ENCODE assay signal across 8 cellular contexts in genomic region chr4:54657556-54658313, GRCh38. TPM values are rescaled to one million over a fixed set of nuclear protein-coding genes. Genes with fewer than 3 reads are reported as not detected.
A peak's percentile ranks its signal among the peaks of the same experiment; 100 is the strongest.
DNase-seq lines count a peak whose midpoint lies in the region; ATAC-seq, FAIRE-seq and TF ChIP-seq lines count a peak whose summit lies in the region.

KIT (plus strand) TSS chr4:54657957; CDS start chr4:54658015, 58 bp downstream.

- H3K4me3 ChIP-seq in left ventricle myocardium inferior = peak within 1 kb of the TSS; percentile 71
- no peak within 1 kb of the TSS for H3K4me3 ChIP-seq in PC-9

- H3K36me3 ChIP-seq in left ventricle myocardium inferior (no peaks in the 10 kb centered on the region), PC-9 (ENCODE audit: low read depth) (no peaks in the 10 kb centered on the region)

- BruUV-seq in PC-9 (replicated peaks; lab: Mats Ljungman, UMichigan) = no TSS peak

- H3K4me3 Mint-ChIP-seq in activated naive CD8-positive, alpha-beta T cell treated with anti-CD3 and anti-CD28 coated beads, Interleukin-2, amount 10 ng/mL, durations not matched to agents 7 days and 5 days = peak within 1 kb of the TSS; percentile 72

- H3K79me2 ChIP-seq in PC-9 (ENCODE audit: low read depth) = no peaks in the 10 kb centered on the region

- no peaks in the 10 kb centered on the region for H4K20me1 ChIP-seq in PC-9 (ENCODE audit: insufficient read depth)

- POLR2A ChIA-PET in activated naive CD8-positive, alpha-beta T cell treated with anti-CD3 and anti-CD28 coated beads, Interleukin-2, amount 10 ng/mL, durations not matched to agents 7 days and 5 days (lab: Charles Lee) = no interaction called here
- POLR2A ChIA-PET in PC-9 (lab: Charles Lee; ENCODE audit: unreplicated experiment) = no interaction called here

- H3K9me2 ChIP-seq in PC-9 (ENCODE audit: insufficient read depth) = no peaks in the 10 kb centered on the region

- no peak within 1 kb of the TSS for H3K27ac Mint-ChIP-seq in activated naive CD8-positive, alpha-beta T cell treated with anti-CD3 and anti-CD28 coated beads, Interleukin-2, amount 10 ng/mL, durations not matched to agents 7 days and 5 days

- H3K4me1 ChIP-seq in left ventricle myocardium inferior (peaks cover 40% of the 10 kb centered on the region), PC-9 (replicated peaks; ENCODE audit: insufficient read depth) (no peaks in the 10 kb centered on the region)

- H3K27me3 ChIP-seq in left ventricle myocardium inferior (ENCODE audit: low read depth) (peaks cover 44% of the 10 kb centered on the region), PC-9 (ENCODE audit: insufficient read depth, low read depth) (no peaks in the 10 kb centered on the region)

- DNase-seq in AG20443 (ENCODE audit: low spot score) (peak; percentile 76), H54 (ENCODE audit: insufficient read length, low spot score) (peak; percentile 38), NCI-H82 treated with DMSO at 0.1 percent for 48 hours (lab: John Stamatoyannopoulos, UW; ENCODE audit: unreplicated experiment) (peak; percentile 9), left ventricle myocardium inferior (peak; percentile 33), posterior cingulate gyrus (peak in 8 of 10 donors; percentile 11 to 88 (median 49)), PC-9 (no peak)
- peak; percentile 37 for DNase-seq in activated naive CD8-positive, alpha-beta T cell treated with anti-CD3 and anti-CD28 coated beads, Interleukin-2, amount 10 ng/mL, durations not matched to agents 7 days and 5 days

- no peaks in the 10 kb centered on the region for H3K36me3 Mint-ChIP-seq in activated naive CD8-positive, alpha-beta T cell treated with anti-CD3 and anti-CD28 coated beads, Interleukin-2, amount 10 ng/mL, durations not matched to agents 7 days and 5 days

- no peak within 1 kb of the TSS for H3K4me2 ChIP-seq in PC-9

- ATAC-seq in activated naive CD8-positive, alpha-beta T cell treated with anti-CD3 and anti-CD28 coated beads, Interleukin-2, amount 10 ng/mL, durations not matched to agents 7 days and 5 days (ENCODE audit: low read depth) = peak; percentile 44
- no peak for ATAC-seq in HG03108 (IDR thresholded peaks at IDR 0.05; ENCODE audit: unreplicated experiment)

- TF ChIP-seq CTCF in left ventricle myocardium inferior (IDR thresholded peaks at IDR 0.05; ENCODE audit: borderline replicate concordance) (no peak), PC-9 (conservative IDR thresholded peaks at IDR 0.05) (no peak)

- H3F3A ChIP-seq in PC-9 (ENCODE audit: insufficient read depth, low read depth) = no peaks in the 10 kb centered on the region

- H3K9me3 ChIP-seq in left ventricle myocardium inferior (replicated peaks) = no peaks in the 10 kb centered on the region
- H3K9me3 ChIP-seq in PC-9 (ENCODE audit: insufficient read depth, low read depth) = no peaks in the 10 kb centered on the region

- no peak within 1 kb of the TSS for H2AFZ ChIP-seq in PC-9

- CTCF ChIA-PET in PC-9 (lab: Charles Lee) = no interaction called here

- H3K27ac ChIP-seq in left ventricle myocardium inferior (replicated peaks) = peak within 1 kb of the TSS; percentile 24
- H3K27ac ChIP-seq in PC-9 = no peak within 1 kb of the TSS

- H3K27me3 Mint-ChIP-seq in activated naive CD8-positive, alpha-beta T cell treated with anti-CD3 and anti-CD28 coated beads, Interleukin-2, amount 10 ng/mL, durations not matched to agents 7 days and 5 days = peaks cover 70% of the 10 kb centered on the region

- TF ChIP-seq POLR2A in H54 (IDR thresholded peaks at IDR 0.05; ENCODE audit: low read depth, low read length) = peak; percentile 72

- no peaks in the 10 kb centered on the region for H3K9me3 Mint-ChIP-seq in activated naive CD8-positive, alpha-beta T cell treated with anti-CD3 and anti-CD28 coated beads, Interleukin-2, amount 10 ng/mL, durations not matched to agents 7 days and 5 days

- peaks cover 11% of the 10 kb centered on the region for H3K4me1 Mint-ChIP-seq in activated naive CD8-positive, alpha-beta T cell treated with anti-CD3 and anti-CD28 coated beads, Interleukin-2, amount 10 ng/mL, durations not matched to agents 7 days and 5 days

- no peak for FAIRE-seq in H54 (lab: Jason Lieb, UNC)

- intact Hi-C loops in left ventricle myocardium inferior (cut with micrococcal nuclease) = no loop called here
- intact Hi-C loops in posterior cingulate gyrus (cut with DNase I) = no loop called here
- intact Hi-C loops in PC-9 (cut with micrococcal nuclease; ENCODE audit: unreplicated experiment) = no loop called here

RNA-seq across cellular contexts. Expression of gene KIT, which starts in this region (rescaled TPM):
- 1 to 10 TPM in 1 of 2 experiments, under 1 TPM in 1; 0.64 to 1.1 TPM for total RNA-seq in activated naive CD8-positive, alpha-beta T cell treated with anti-CD3 and anti-CD28 coated beads, Interleukin-2, amount 10 ng/mL, durations not matched to agents 7 days and 5 days
- total RNA-seq in left ventricle myocardium inferior (1.2 TPM), PC-9 (2021) (not detected in 2 replicates)

Comparison
In these comparisons a context has a peak if more than half of its experiments do, and no peak if none do; other contexts are left out.
1. DNase-seq: peak in AG20443 (single experiment), H54 (single experiment), NCI-H82 treated with DMSO at 0.1 percent for 48 hours (single experiment), activated naive CD8-positive, alpha-beta T cell treated with anti-CD3 and anti-CD28 coated beads, Interleukin-2, amount 10 ng/mL, durations not matched to agents 7 days and 5 days (single experiment), left ventricle myocardium inferior (single experiment) and posterior cingulate gyrus (8 of 10); none in PC-9 (0 of 2).